Comparison of ENCODE assay signal across 8 cellular contexts in the genomic region with DNA sequence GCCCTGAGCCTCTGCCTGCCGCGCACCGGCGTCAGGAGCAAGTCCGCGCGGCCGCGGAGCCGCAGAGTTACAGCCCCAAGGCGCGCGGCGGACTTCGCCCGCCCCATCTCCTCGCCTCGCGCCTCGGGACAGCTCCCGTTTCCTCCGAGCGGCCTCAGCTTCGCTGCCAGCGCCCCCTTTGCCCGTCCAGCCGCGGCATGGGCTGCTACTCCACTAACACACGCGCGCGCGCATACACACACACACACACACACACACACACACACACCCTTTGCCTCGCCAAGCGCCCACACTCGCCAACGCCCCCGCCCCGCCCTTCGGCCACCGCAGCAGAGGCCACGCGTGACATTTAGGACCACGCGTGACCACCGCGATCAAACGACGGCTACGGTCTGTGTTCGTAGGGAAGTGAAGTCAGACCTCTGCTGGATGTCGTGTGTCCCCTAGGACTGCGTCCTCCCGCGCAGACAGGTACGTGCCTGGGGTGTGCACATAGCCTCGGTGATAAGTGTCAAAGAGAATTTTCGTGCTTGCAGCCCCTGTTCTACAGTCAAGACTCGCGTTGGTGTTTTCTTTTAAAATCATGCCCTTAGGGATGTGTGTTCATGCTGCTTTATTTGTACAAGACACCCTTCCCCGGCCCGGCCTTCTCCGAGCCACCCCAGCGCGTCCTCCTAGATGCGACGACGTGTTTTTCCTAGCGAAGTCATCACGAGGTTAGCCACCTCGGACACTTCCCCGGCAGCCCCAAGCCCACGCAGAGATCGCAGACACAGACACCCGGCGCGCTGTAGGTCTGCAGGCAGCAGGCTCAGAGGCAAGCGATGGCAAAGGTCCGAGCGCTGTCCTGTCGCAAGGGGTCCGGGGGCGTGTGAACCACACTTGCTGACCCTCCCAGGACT. TPM values are rescaled to one million over a fixed set of nuclear protein-coding genes. Genes with fewer than 3 reads are reported as not detected.
DNase-seq lines count a peak whose midpoint lies in the region; TF ChIP-seq lines count a peak whose summit lies in the region.

No MANE protein-coding gene starts in this region.

- peaks cover 73% of the 10 kb centered on the region for H3K27me3 ChIP-seq in SJSA1 (replicated peaks)
- peaks cover 0 to 4% of the 10 kb centered on the region in 2 donors for H3K27me3 ChIP-seq in tibial artery

- H3K9ac ChIP-seq in ES-I3 (ENCODE audit: low read depth, low read length): peak overlapping the region; percentile 80

- no peaks in the 10 kb centered on the region for H3K9me3 Mint-ChIP-seq in dendritic cell treated with granulocyte-macrophage colony-stimulating factor and Interleukin-4, amounts not matched to agents 40 ng/mL and 50 ng/mL, for 4 days

- peak overlapping the region; percentile 78 for H3K4me3 Mint-ChIP-seq in dendritic cell treated with granulocyte-macrophage colony-stimulating factor and Interleukin-4, amounts not matched to agents 40 ng/mL and 50 ng/mL, for 4 days

- WGBS in mesodermal cell (ENCODE audit: insufficient coverage in 2 of 2), 2 experiments: 2 to 3% methylated on average over 46 to 61 of the region's 83 CpGs

- no peaks in the 10 kb centered on the region for H3K36me3 ChIP-seq in ES-I3 (ENCODE audit: insufficient read depth, low read length)
- no peaks in the 10 kb centered on the region for H3K36me3 ChIP-seq in SJSA1
- no peaks in the 10 kb centered on the region for H3K36me3 ChIP-seq in mesodermal cell (ENCODE audit: control insufficient read depth, insufficient read depth, low read length)
- H3K36me3 ChIP-seq in tibial artery: no peaks in the 10 kb centered on the region

- intact Hi-C loops in dendritic cell treated with granulocyte-macrophage colony-stimulating factor and Interleukin-4, amounts not matched to agents 40 ng/mL and 50 ng/mL, for 4 days (cut with micrococcal nuclease): loop anchor here (5.0 to 10.0 kb wide), 2 partner anchors 498 to 650 kb away; no protein-coding TSS in a partner anchor
- intact Hi-C loops in tibial artery (cut with DNase I; ENCODE audit: low total_unique reads): loop anchor here (5.0 to 10.0 kb wide), 3 partner anchors 433 to 638 kb away; a partner anchor contains a TSS

- peaks cover 81% of the 10 kb centered on the region for H3K27me3 Mint-ChIP-seq in dendritic cell treated with granulocyte-macrophage colony-stimulating factor and Interleukin-4, amounts not matched to agents 40 ng/mL and 50 ng/mL, for 4 days

- peak; percentile 19 to 42 for DNase-seq in SJSA1 (ENCODE audit: low read depth in 1 of 2, low spot score in 2 of 2)
- peak; percentile 41 to 83 for DNase-seq in tibial artery
- no peak for DNase-seq in pons (ENCODE audit: low spot score)
- no peak for DNase-seq in G401 (ENCODE audit: low spot score)
- no peak for DNase-seq in COR-L47 (lab: John Stamatoyannopoulos, UW)

- no peak for TF ChIP-seq CTCF in tibial artery (IDR thresholded peaks at IDR 0.05)

- H3K27ac Mint-ChIP-seq in dendritic cell treated with granulocyte-macrophage colony-stimulating factor and Interleukin-4, amounts not matched to agents 40 ng/mL and 50 ng/mL, for 4 days: no peak overlapping the region

- H3K9me3 ChIP-seq in ES-I3 (ENCODE audit: control insufficient read depth, insufficient read depth, low read length) (no peaks in the 10 kb centered on the region), SJSA1 (replicated peaks) (peaks cover 15% of the 10 kb centered on the region), mesodermal cell (ENCODE audit: control insufficient read depth, low read length) (no peaks in the 10 kb centered on the region), tibial artery (no peaks in the 10 kb centered on the region)

- H3K4me3 ChIP-seq in SJSA1 (no peak overlapping the region), mesodermal cell (ENCODE audit: extremely low read depth, insufficient read depth, low read length, poor library complexity, severe bottlenecking) (peak overlapping the region; percentile 14), tibial artery (peak overlapping the region; percentile 63 to 87)

- H3K4me1 ChIP-seq in ES-I3 (ENCODE audit: insufficient read depth, low read length): no peaks in the 10 kb centered on the region
- H3K4me1 ChIP-seq in SJSA1 (replicated peaks): peaks cover 36% of the 10 kb centered on the region
- peaks cover 23% of the 10 kb centered on the region for H3K4me1 ChIP-seq in mesodermal cell (ENCODE audit: control insufficient read depth, insufficient read depth, low read length, poor library complexity, severe bottlenecking)
- peaks cover 0 to 41% (median 17%) of the 10 kb centered on the region in 4 donors for H3K4me1 ChIP-seq in tibial artery

- H3K36me3 Mint-ChIP-seq in dendritic cell treated with granulocyte-macrophage colony-stimulating factor and Interleukin-4, amounts not matched to agents 40 ng/mL and 50 ng/mL, for 4 days (ENCODE audit: low read depth): no peaks in the 10 kb centered on the region

- in situ Hi-C loops in G401 (cut with HindIII; ENCODE audit: low sequenced_read_pairs): no loop called here

- H3K4me1 Mint-ChIP-seq in dendritic cell treated with granulocyte-macrophage colony-stimulating factor and Interleukin-4, amounts not matched to agents 40 ng/mL and 50 ng/mL, for 4 days (ENCODE audit: low read depth): peaks cover 53% of the 10 kb centered on the region

- H3K27ac ChIP-seq in SJSA1: no peak overlapping the region
- no peak overlapping the region for H3K27ac ChIP-seq in mesodermal cell (ENCODE audit: low read depth, low read length, severe bottlenecking)
- H3K27ac ChIP-seq in tibial artery: peak overlapping the region; percentile 98 to 99

RNA-seq across cellular contexts. Expression of a gene that starts 0.9 kb away (rescaled TPM):
- total RNA-seq in SJSA1 (2014; rRNA removed; shearing (Covaris generic)): not detected in 2 replicates
- polyA plus RNA-seq in mesodermal cell (2013, experiment 1 of 2): not detected
- polyA plus RNA-seq in mesodermal cell (2013, experiment 2 of 2): 0.15 TPM
- total RNA-seq in G401 (2014; rRNA removed; shearing (Covaris generic)): not detected in 2 replicates

Comparison
In these comparisons a context has a peak if more than half of its experiments do, and no peak if none do; other contexts are left out.
1. DNase-seq: peak in SJSA1 (2 of 2) and tibial artery (2 of 2); none in pons (single experiment), G401 (single experiment) and COR-L47 (single experiment).
2. H3K27ac ChIP-seq: peak in tibial artery (2 of 2); none in SJSA1 (single experiment) and mesodermal cell (single experiment).